ENCODE assay signal across 1 cellular context in the genomic region with DNA sequence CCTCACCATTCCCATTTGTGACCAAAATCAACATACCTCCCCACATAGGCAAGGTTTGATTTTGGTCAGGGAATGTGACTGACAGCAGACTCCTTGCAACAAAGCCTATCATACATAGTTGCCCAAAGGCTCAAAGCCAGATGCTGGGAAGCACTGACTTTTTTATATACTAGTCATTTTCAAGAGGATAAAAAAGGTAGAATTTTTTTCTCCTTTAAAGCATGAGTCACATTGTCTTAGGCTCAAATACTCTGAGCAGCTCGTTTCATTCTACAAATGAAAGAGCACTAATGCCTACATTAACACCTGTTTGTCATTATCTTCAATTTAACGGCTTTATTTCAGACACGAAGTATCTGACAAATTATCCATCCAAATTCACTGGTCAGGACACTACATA.
TF ChIP-seq lines count a peak whose summit lies in the region.

No MANE protein-coding gene starts in this region.

TF ChIP-seq in IMR-90, 13 proteins besides CTCF, POLR2A, EP300 and RAD21:
- TF ChIP-seq BHLHE40 (IDR thresholded peaks at IDR 0.05; ENCODE audit: low read depth, low read length): no peak
- no peak for TF ChIP-seq MAZ (IDR thresholded peaks at IDR 0.05; ENCODE audit: borderline replicate concordance, low read depth, low read length)
- TF ChIP-seq MAFK (IDR thresholded peaks at IDR 0.05; ENCODE audit: low read depth, low read length): no peak
